21 cellular contexts compared by ENCODE assay signal in genomic region chr19:55667958-55668357, GRCh38. TPM values are rescaled to one million over a fixed set of nuclear protein-coding genes. Genes with fewer than 3 reads are reported as not detected.
DNase-seq lines count a peak whose midpoint lies in the region; ATAC-seq, FAIRE-seq and TF ChIP-seq lines count a peak whose summit lies in the region.
"Had no signal": no experiment of that assay in that cellular context is flagged by ENCODE, and none has a peak within 500 bp of the region (broad histone marks: within the 10 kb centered on the region; RNA-seq: fewer than 3 reads in every experiment).

No MANE protein-coding gene starts in this region.

- CTCF ChIA-PET in K562 (lab: Yijun Ruan, JAX; ENCODE audit: low intra/inter-chr PET ratio) = no interaction called here

- H3K4me3 Mint-ChIP-seq in activated T-cell treated with anti-CD3 and anti-CD28 coated beads, Interleukin-2, amount 50 U/mL, for 24 hours = no peak overlapping the region
- H3K4me3 Mint-ChIP-seq: activated B cell treated with CpG ODN at 0.5 μM for 24 hours; activated CD8-positive, alpha-beta T cell treated with anti-CD3 and anti-CD28 coated beads, Interleukin-2, amount 10 ng/mL, durations not matched to agents 7 days and 5 days; effector memory CD8-positive, alpha-beta T cell had no signal

- H3K9ac ChIP-seq in K562 (ENCODE audit: insufficient read depth in 1 of 2, low read depth in 2 of 2, low read length in 2 of 2) = no peak overlapping the region
- H3K9ac ChIP-seq: BLaER1, SK-N-SH had no signal

- TF ChIP-seq EP300 in K562 (IDR thresholded peaks at IDR 0.05; ENCODE audit: low read length) (no peak), stomach (IDR thresholded peaks at IDR 0.05) (no peak)

- intact Hi-C loops in K562 (cut with micrococcal nuclease) (no loop called here), stomach (cut with DNase I; ENCODE audit: low total_unique reads) (no loop called here), vagina (cut with DNase I) (loop anchor here (10.0 kb wide), 1 partner anchor 553 kb away; the partner anchor contains the start of gene PPP1R12C)

- H3K36me3 Mint-ChIP-seq in activated T-cell treated with anti-CD3 and anti-CD28 coated beads, Interleukin-2, amount 50 U/mL, for 24 hours (ENCODE audit: low read depth) = peaks cover 96% of the 10 kb centered on the region

- H3K4me1 Mint-ChIP-seq in activated T-cell treated with anti-CD3 and anti-CD28 coated beads, Interleukin-2, amount 50 U/mL, for 24 hours (ENCODE audit: low read depth) = peaks cover 28% of the 10 kb centered on the region

- TF ChIP-seq CTCF in K562 (IDR thresholded peaks at IDR 0.05 in 2 of 3, conservative IDR thresholded peaks at IDR 0.05 in 1 of 3; ENCODE audit: insufficient read depth in 2 of 3, low read depth in 1 of 3, low read length in 3 of 3) (no peak), stomach (IDR thresholded peaks at IDR 0.05) (no peak), vagina (IDR thresholded peaks at IDR 0.05) (no peak)

- TF ChIP-seq RAD21 in K562 (CRISPR knock-in tag; conservative IDR thresholded peaks at IDR 0.05 in 1 of 2, IDR thresholded peaks at IDR 0.05 in 1 of 2) = no peak

- no peak overlapping the region for H2AFZ ChIP-seq in K562 (ENCODE audit: low read depth, low read length)

- peaks cover 9% of the 10 kb centered on the region for H3K9me1 ChIP-seq in K562 (ENCODE audit: control insufficient read depth, insufficient read depth, low read length)

- H3K4me3 ChIP-seq in K562 (no peak overlapping the region), stomach (no peak overlapping the region), vagina (no peak overlapping the region)
- H3K4me3 ChIP-seq: BLaER1, spleen had no signal

- no TSS peak for BruUV-seq in K562 (replicated peaks; lab: Mats Ljungman, UMichigan)

- 78% methylated on average over 11 of the region's 11 CpGs for WGBS in K562 (ENCODE audit: insufficient coverage, low coverage, missing lambda C conversion rate)
- 30 to 60% (median 43%) methylated on average over 3 to 11 of the region's 11 CpGs for WGBS in stomach, 5 donors

- no peaks in the 10 kb centered on the region for H3K27me3 Mint-ChIP-seq in activated T-cell treated with anti-CD3 and anti-CD28 coated beads, Interleukin-2, amount 50 U/mL, for 24 hours
- H3K27me3 Mint-ChIP-seq: activated B cell treated with CpG ODN at 0.5 μM for 24 hours; effector memory CD8-positive, alpha-beta T cell had no signal

- no peak for DNase-seq in activated T-cell treated with anti-CD3 and anti-CD28 coated beads, Interleukin-2, amount 50 U/mL, for 24 hours
- DNase-seq in activated T-cell treated with anti-CD3 and anti-CD28 coated beads, Interleukin-2, amount 50 U/mL, for 1 hour = no peak
- DNase-seq in K562 (ENCODE audit: extremely low read depth in 1 of 4, low spot score in 3 of 4) = peak in 1 of 4 experiments; percentile 16
- peak; percentile 69 for DNase-seq in islet precursor cell
- DNase-seq in stomach = peak; percentile 72
- no peak for DNase-seq in SKM-1 (lab: John Stamatoyannopoulos, UW; ENCODE audit: unreplicated experiment)
- DNase-seq in vagina (ENCODE audit: extremely low spot score in 2 of 2) = no peak
- DNase-seq: activated B cell treated with CpG ODN at 0.5 μM for 24 hours; activated CD8-positive, alpha-beta T cell treated with anti-CD3 and anti-CD28 coated beads, Interleukin-2, amount 10 ng/mL, durations not matched to agents 7 days and 5 days; activated naive CD4-positive, alpha-beta T cell treated with anti-CD3 and anti-CD28 coated beads, Interleukin-2, amount 50 U/mL, for 16 hours; effector memory CD8-positive, alpha-beta T cell; KG1; NCI-H187 treated with DMSO at 0.1 percent for 48 hours; NCI-H345; retina; SK-N-SH; spleen; T-helper 9 cell had no signal

- TF ChIP-seq POLR2A in K562 (conservative IDR thresholded peaks at IDR 0.05) (no peak), stomach (IDR thresholded peaks at IDR 0.05) (no peak), vagina (IDR thresholded peaks at IDR 0.05) (no peak)

- H3K27ac Mint-ChIP-seq in activated T-cell treated with anti-CD3 and anti-CD28 coated beads, Interleukin-2, amount 50 U/mL, for 24 hours = peak overlapping the region; percentile 72
- H3K27ac Mint-ChIP-seq: activated B cell treated with CpG ODN at 0.5 μM for 24 hours; activated CD8-positive, alpha-beta T cell treated with anti-CD3 and anti-CD28 coated beads, Interleukin-2, amount 10 ng/mL, durations not matched to agents 7 days and 5 days had no signal

- peaks cover 57% of the 10 kb centered on the region for H4K20me1 ChIP-seq in K562 (replicated peaks; ENCODE audit: control insufficient read depth, insufficient read depth, low read length)

- no peak overlapping the region for H3K27ac ChIP-seq in K562 (ENCODE audit: extremely low read depth, low read depth, low read length)
- H3K27ac ChIP-seq in stomach = peak overlapping the region in 4 of 5 donors; percentile 8 to 69 (median 51)
- H3K27ac ChIP-seq in vagina = no peak overlapping the region
- H3K27ac ChIP-seq: BLaER1, spleen had no signal

- no peak for ATAC-seq in K562
- ATAC-seq in HG02798 (IDR thresholded peaks at IDR 0.05; ENCODE audit: poor library complexity, unreplicated experiment) = no peak
- ATAC-seq: activated CD8-positive, alpha-beta T cell treated with anti-CD3 and anti-CD28 coated beads, Interleukin-2, amount 10 ng/mL, durations not matched to agents 7 days and 5 days; effector memory CD8-positive, alpha-beta T cell had no signal

- POLR2A ChIA-PET in K562 (lab: Yijun Ruan, JAX) = interaction anchor here (3.1 to 3.3 kb wide), 2 partner anchors 11 to 13 kb away, joined by 11 to 21 read pairs; partner anchors contain the start of gene U2AF2

- H3K9me3 Mint-ChIP-seq in activated T-cell treated with anti-CD3 and anti-CD28 coated beads, Interleukin-2, amount 50 U/mL, for 24 hours = no peaks in the 10 kb centered on the region
- H3K9me3 Mint-ChIP-seq: activated B cell treated with CpG ODN at 0.5 μM for 24 hours; effector memory CD8-positive, alpha-beta T cell had no signal

- H3K79me2 ChIP-seq in K562 (ENCODE audit: control insufficient read depth, insufficient read depth, low read length) = peaks cover 85% of the 10 kb centered on the region

- no peak overlapping the region for H3K4me2 ChIP-seq in K562 (ENCODE audit: insufficient read depth, low read length)
- H3K4me2 ChIP-seq: BLaER1, SK-N-SH had no signal

- no peak for FAIRE-seq in K562 (lab: Jason Lieb, UNC)
- FAIRE-seq: RCC 7860 had no signal

- in situ Hi-C loops in K562 (cut with MboI) = no loop called here

- H3K4me1 ChIP-seq in K562 (replicated peaks in 1 of 2; ENCODE audit: control insufficient read depth in 2 of 2, insufficient read depth in 2 of 2, low read length in 2 of 2) (peaks cover 14 to 30% of the 10 kb centered on the region in 2 experiments; a peak in 4 of 5 replicates), stomach (peaks cover 21 to 65% (median 47%) of the 10 kb centered on the region in 4 donors), vagina (no peaks in the 10 kb centered on the region)

- H3K36me3 ChIP-seq in K562 (ENCODE audit: control insufficient read depth, insufficient read depth, low read length) (peaks cover 95% of the 10 kb centered on the region), stomach (peaks cover 76 to 100% (median 99%) of the 10 kb centered on the region in 4 donors), vagina (peaks cover 0 to 78% of the 10 kb centered on the region in 2 donors)

- no peaks in the 10 kb centered on the region for H3K9me3 ChIP-seq in K562 (replicated peaks; ENCODE audit: control insufficient read depth, insufficient read depth, low read depth, low read length)
- H3K9me3 ChIP-seq in stomach = no peaks in the 10 kb centered on the region
- H3K9me3 ChIP-seq in vagina = no peaks in the 10 kb centered on the region
- H3K9me3 ChIP-seq: BLaER1, SK-N-SH, spleen had no signal

- no peaks in the 10 kb centered on the region for H3K27me3 ChIP-seq in K562 (ENCODE audit: control insufficient read depth in 2 of 2, insufficient read depth in 2 of 2, low read length in 2 of 2)
- no peaks in the 10 kb centered on the region for H3K27me3 ChIP-seq in stomach
- H3K27me3 ChIP-seq in vagina = no peaks in the 10 kb centered on the region
- H3K27me3 ChIP-seq: BLaER1, spleen had no signal

RNA-seq across cellular contexts. Expression of gene EPN1, which starts 7.1 kb away (rescaled TPM):
- total RNA-seq in K562 (2011; cell fraction: chromatin; rRNA removed; ENCODE audit: low replicate concordance) = 32.5 and 96.7 TPM in 2 replicates
- total RNA-seq in K562 (2011; cell fraction: nucleolus; rRNA removed) = 37.1 and 45.4 TPM in 2 replicates
- 46.5 and 48.0 TPM in 2 replicates for total RNA-seq in K562 (2011; cell fraction: nucleoplasm; rRNA removed)
- total RNA-seq in K562 (2014; rRNA removed) = 25.4 and 33.8 TPM in 2 replicates
- 5.1 and 6.4 TPM in 2 replicates for total RNA-seq in K562 (2014; rRNA removed; fragmentation: Illumina TruSeq; extraction: Trizol)
- total RNA-seq in K562 (2015; rRNA removed; fragmentation: Illumina TruSeq; extraction: Trizol) = 12.7 and 14.6 TPM in 2 replicates
- total RNA-seq in K562 (2021) = 138 and 142 TPM in 2 replicates
- 11.3 and 22.8 TPM in 2 replicates for polyA plus RNA-seq in K562 (2011; rRNA removed)
- 17.5 and 44.0 TPM in 2 replicates for polyA plus RNA-seq in K562 (2011; cell fraction: cytosol; rRNA removed)
- 19.3 and 25.8 TPM in 2 replicates for polyA plus RNA-seq in K562 (2011; cell fraction: nucleus; rRNA removed)
- polyA plus RNA-seq in K562 (2012) = 56.6 and 92.1 TPM in 2 replicates
- 14.9 and 33.1 TPM in 2 replicates for polyA plus RNA-seq in K562 (2014; fragmentation: Illumina TruSeq; extraction: Trizol)
- polyA plus RNA-seq in K562 (2014; fragmentation: Nextera tagmentation; extraction: Ambion mirVana) = under 1 TPM; 0.08 to 0.15 TPM
- polyA plus RNA-seq in K562 (2014; rRNA removed) = 44.7 and 47.2 TPM in 2 replicates
- 17.8 and 24.4 TPM in 2 replicates for polyA minus RNA-seq in K562 (2011; rRNA and poly(A)+ RNA removed)
- 57.1 and 83.4 TPM in 2 replicates for polyA minus RNA-seq in K562 (2011; cell fraction: cytosol; rRNA and poly(A)+ RNA removed)
- polyA minus RNA-seq in K562 (2011; cell fraction: nucleus; rRNA and poly(A)+ RNA removed) = 8.9 and 16.7 TPM in 2 replicates
- total RNA-seq in stomach = 100 to 1,000 TPM in 3 of 5 donors, 10 to 100 TPM in 2; 17.8 to 363 (median 184) TPM
- polyA plus RNA-seq in stomach = 100 to 1,000 TPM in 2 of 3 donors, 10 to 100 TPM in 1; 74.6 to 213 (median 183) TPM
- total RNA-seq in vagina = 43.7 TPM

RNA-seq across cellular contexts. Expression of gene U2AF2, which starts 13.1 kb away (rescaled TPM):
- total RNA-seq in K562 (2011; cell fraction: chromatin; rRNA removed; ENCODE audit: low replicate concordance) = 193 and 483 TPM in 2 replicates
- total RNA-seq in K562 (2011; cell fraction: nucleolus; rRNA removed) = 266 and 305 TPM in 2 replicates
- total RNA-seq in K562 (2011; cell fraction: nucleoplasm; rRNA removed) = 221 and 225 TPM in 2 replicates
- total RNA-seq in K562 (2014; rRNA removed) (279 and 332 TPM in 2 replicates), K562 (2014; rRNA removed; fragmentation: Illumina TruSeq; extraction: Trizol) (36.8 and 58.9 TPM in 2 replicates), K562 (2015; rRNA removed; fragmentation: Illumina TruSeq; extraction: Trizol) (157 and 162 TPM in 2 replicates), K562 (2021) (304 and 321 TPM in 2 replicates), stomach (100 to 1,000 TPM in 4 of 5 donors, 10 to 100 TPM in 1; 70.5 to 463 (median 183) TPM), vagina (145 TPM)
- polyA plus RNA-seq in K562 (2011; rRNA removed) (144 and 156 TPM in 2 replicates), K562 (2014; fragmentation: Illumina TruSeq; extraction: Trizol) (169 and 224 TPM in 2 replicates), K562 (2014; fragmentation: Nextera tagmentation; extraction: Ambion mirVana) (1 to 10 TPM; 3.0 to 4.4 TPM), K562 (2014; rRNA removed) (277 and 331 TPM in 2 replicates), stomach (10 to 100 TPM; 53.2 to 91.4 (median 62.2) TPM)
- 175 and 315 TPM in 2 replicates for polyA plus RNA-seq in K562 (2011; cell fraction: cytosol; rRNA removed)
- 395 and 527 TPM in 2 replicates for polyA plus RNA-seq in K562 (2011; cell fraction: nucleus; rRNA removed)
- polyA plus RNA-seq in K562 (2012) = 223 and 263 TPM in 2 replicates
- polyA minus RNA-seq in K562 (2011; rRNA and poly(A)+ RNA removed) = 42.9 and 75.8 TPM in 2 replicates
- polyA minus RNA-seq in K562 (2011; cell fraction: cytosol; rRNA and poly(A)+ RNA removed) = 113 and 128 TPM in 2 replicates
- 91.7 and 99.0 TPM in 2 replicates for polyA minus RNA-seq in K562 (2011; cell fraction: nucleus; rRNA and poly(A)+ RNA removed)

RNA-seq across cellular contexts. Expression of gene CCDC106, which starts 19.9 kb away (rescaled TPM):
- total RNA-seq in K562 (2011; cell fraction: chromatin; rRNA removed; ENCODE audit: low replicate concordance) = 5.5 and 16.0 TPM in 2 replicates
- 17.5 and 18.3 TPM in 2 replicates for total RNA-seq in K562 (2011; cell fraction: nucleolus; rRNA removed)
- total RNA-seq in K562 (2011; cell fraction: nucleoplasm; rRNA removed) = 8.7 and 12.1 TPM in 2 replicates
- total RNA-seq in K562 (2014; rRNA removed) = 17.8 and 21.9 TPM in 2 replicates
- 4.2 and 7.0 TPM in 2 replicates for total RNA-seq in K562 (2014; rRNA removed; fragmentation: Illumina TruSeq; extraction: Trizol)
- total RNA-seq in K562 (2015; rRNA removed; fragmentation: Illumina TruSeq; extraction: Trizol) = 12.2 and 14.3 TPM in 2 replicates
- 27.5 and 28.2 TPM in 2 replicates for total RNA-seq in K562 (2021)
- polyA plus RNA-seq in K562 (2011; rRNA removed) = 7.6 and 11.2 TPM in 2 replicates
- 11.0 and 22.8 TPM in 2 replicates for polyA plus RNA-seq in K562 (2011; cell fraction: cytosol; rRNA removed)
- polyA plus RNA-seq in K562 (2011; cell fraction: nucleus; rRNA removed) = 16.4 and 27.9 TPM in 2 replicates
- 22.8 and 23.5 TPM in 2 replicates for polyA plus RNA-seq in K562 (2012)
- 19.1 and 21.9 TPM in 2 replicates for polyA plus RNA-seq in K562 (2014; fragmentation: Illumina TruSeq; extraction: Trizol)
- polyA plus RNA-seq in K562 (2014; fragmentation: Nextera tagmentation; extraction: Ambion mirVana) = under 1 TPM in 1 of 2 experiments, not detected in 1; 0.10 TPM
- 24.1 and 25.9 TPM in 2 replicates for polyA plus RNA-seq in K562 (2014; rRNA removed)
- 1.8 and 1.9 TPM in 2 replicates for polyA minus RNA-seq in K562 (2011; rRNA and poly(A)+ RNA removed)
- 7.2 and 12.6 TPM in 2 replicates for polyA minus RNA-seq in K562 (2011; cell fraction: cytosol; rRNA and poly(A)+ RNA removed)
- 5.3 and 6.4 TPM in 2 replicates for polyA minus RNA-seq in K562 (2011; cell fraction: nucleus; rRNA and poly(A)+ RNA removed)
- total RNA-seq in stomach = 10 to 100 TPM in 3 of 5 donors, 1 to 10 TPM in 2; 3.5 to 25.5 (median 13.4) TPM
- polyA plus RNA-seq in stomach = 10 to 100 TPM; 12.0 to 19.4 (median 14.1) TPM
- total RNA-seq in vagina = 8.3 TPM

RNA-seq across cellular contexts. Expression of gene ZNF581, which starts 24.5 kb away (rescaled TPM):
- 8.2 and 21.8 TPM in 2 replicates for total RNA-seq in K562 (2011; cell fraction: chromatin; rRNA removed; ENCODE audit: low replicate concordance)
- total RNA-seq in K562 (2011; cell fraction: nucleolus; rRNA removed) = 20.3 and 21.3 TPM in 2 replicates
- 16.7 and 16.8 TPM in 2 replicates for total RNA-seq in K562 (2011; cell fraction: nucleoplasm; rRNA removed)
- total RNA-seq in K562 (2014; rRNA removed) (18.6 and 26.4 TPM in 2 replicates), K562 (2014; rRNA removed; fragmentation: Illumina TruSeq; extraction: Trizol) (7.3 and 8.5 TPM in 2 replicates), K562 (2015; rRNA removed; fragmentation: Illumina TruSeq; extraction: Trizol) (8.6 and 11.0 TPM in 2 replicates), K562 (2021) (35.7 and 39.4 TPM in 2 replicates), stomach (10 to 100 TPM in 1 of 5 donors, 1 to 10 TPM in 4; 2.2 to 14.5 (median 5.3) TPM), vagina (15.5 TPM)
- polyA plus RNA-seq in K562 (2011; rRNA removed) (15.4 and 26.0 TPM in 2 replicates), K562 (2014; fragmentation: Illumina TruSeq; extraction: Trizol) (15.7 and 23.2 TPM in 2 replicates), K562 (2014; fragmentation: Nextera tagmentation; extraction: Ambion mirVana) (1 to 10 TPM; 2.4 to 5.8 TPM), K562 (2014; rRNA removed) (23.2 and 24.0 TPM in 2 replicates), stomach (10 to 100 TPM; 14.9 to 27.8 (median 21.2) TPM)
- polyA plus RNA-seq in K562 (2011; cell fraction: cytosol; rRNA removed) = 30.9 and 47.7 TPM in 2 replicates
- polyA plus RNA-seq in K562 (2011; cell fraction: nucleus; rRNA removed) = 24.0 and 27.6 TPM in 2 replicates
- polyA plus RNA-seq in K562 (2012) = 19.0 and 47.4 TPM in 2 replicates
- polyA minus RNA-seq in K562 (2011; rRNA and poly(A)+ RNA removed) = 11.6 and 13.6 TPM in 2 replicates
- polyA minus RNA-seq in K562 (2011; cell fraction: cytosol; rRNA and poly(A)+ RNA removed) = 15.3 and 31.1 TPM in 2 replicates
- 4.4 and 6.6 TPM in 2 replicates for polyA minus RNA-seq in K562 (2011; cell fraction: nucleus; rRNA and poly(A)+ RNA removed)

RNA-seq across cellular contexts. Expression of gene ZNF580, which starts 27.2 kb away (rescaled TPM):
- total RNA-seq in K562 (2011; cell fraction: chromatin; rRNA removed; ENCODE audit: low replicate concordance) = 26.2 and 41.7 TPM in 2 replicates
- 16.2 and 20.0 TPM in 2 replicates for total RNA-seq in K562 (2011; cell fraction: nucleolus; rRNA removed)
- total RNA-seq in K562 (2011; cell fraction: nucleoplasm; rRNA removed) = 33.4 and 56.4 TPM in 2 replicates
- total RNA-seq in K562 (2014; rRNA removed) (13.9 and 24.4 TPM in 2 replicates), K562 (2014; rRNA removed; fragmentation: Illumina TruSeq; extraction: Trizol) (5.2 and 5.7 TPM in 2 replicates), K562 (2015; rRNA removed; fragmentation: Illumina TruSeq; extraction: Trizol) (6.0 and 6.8 TPM in 2 replicates), K562 (2021) (38.0 and 47.4 TPM in 2 replicates), stomach (10 to 100 TPM in 4 of 5 donors, not detected in 1; 10.6 to 55.0 (median 16.6) TPM), vagina (30.9 TPM)
- polyA plus RNA-seq in K562 (2011; rRNA removed) (5.0 and 7.7 TPM in 2 replicates), K562 (2014; fragmentation: Illumina TruSeq; extraction: Trizol) (12.7 and 15.5 TPM in 2 replicates), K562 (2014; fragmentation: Nextera tagmentation; extraction: Ambion mirVana) (1 to 10 TPM; 2.3 to 3.9 TPM), K562 (2014; rRNA removed) (25.2 and 30.8 TPM in 2 replicates), stomach (10 to 100 TPM; 18.6 to 26.9 (median 21.5) TPM)
- 10.9 and 21.1 TPM in 2 replicates for polyA plus RNA-seq in K562 (2011; cell fraction: cytosol; rRNA removed)
- polyA plus RNA-seq in K562 (2011; cell fraction: nucleus; rRNA removed) = 39.9 and 68.6 TPM in 2 replicates
- polyA plus RNA-seq in K562 (2012) = 41.5 and 62.4 TPM in 2 replicates
- 4.4 and 4.6 TPM in 2 replicates for polyA minus RNA-seq in K562 (2011; rRNA and poly(A)+ RNA removed)
- polyA minus RNA-seq in K562 (2011; cell fraction: cytosol; rRNA and poly(A)+ RNA removed) = 12.2 and 16.3 TPM in 2 replicates
- polyA minus RNA-seq in K562 (2011; cell fraction: nucleus; rRNA and poly(A)+ RNA removed) = 7.3 and 8.8 TPM in 2 replicates

Comparison
In these comparisons a context has a peak if more than half of its experiments do, and no peak if none do; other contexts are left out.
1. DNase-seq: peak in islet precursor cell (single experiment) and stomach (single experiment); none in activated T-cell treated with anti-CD3 and anti-CD28 coated beads, Interleukin-2, amount 50 U/mL, for 24 hours (single experiment), activated T-cell treated with anti-CD3 and anti-CD28 coated beads, Interleukin-2, amount 50 U/mL, for 1 hour (single experiment), SKM-1 (single experiment) and vagina (0 of 2).
2. H3K27ac ChIP-seq: peak in stomach (4 of 5); none in K562 (single experiment) and vagina (single experiment).